23 cellular contexts compared by ENCODE assay signal in the genomic region with DNA sequence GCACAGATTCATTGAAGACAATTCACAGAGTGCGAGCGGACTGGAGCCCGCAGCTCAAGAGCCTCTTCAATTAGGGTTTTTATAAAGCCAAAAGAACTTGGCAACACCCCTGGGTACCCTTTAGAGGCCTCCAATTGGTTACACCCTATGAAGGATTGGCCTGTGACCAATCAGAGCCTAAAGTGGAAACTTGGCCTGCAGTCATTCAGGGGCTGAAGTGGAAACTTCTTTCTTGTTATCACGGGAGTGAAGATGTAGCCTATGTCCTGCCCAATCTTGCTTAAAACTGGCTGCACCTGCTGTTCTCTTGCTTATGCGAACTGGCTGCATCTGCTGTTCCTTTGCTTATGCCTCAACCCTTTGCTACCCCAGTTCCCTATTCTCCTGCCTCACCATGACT. TPM values are rescaled to one million over a fixed set of nuclear protein-coding genes. Genes with fewer than 3 reads are reported as not detected.
A peak's percentile ranks its signal among the peaks of the same experiment; 100 is the strongest.
DNase-seq lines count a peak whose midpoint lies in the region; ATAC-seq and TF ChIP-seq lines count a peak whose summit lies in the region.
"Had no signal": no experiment of that assay in that cellular context is flagged by ENCODE, and none has a peak within 500 bp of the region (broad histone marks: within the 10 kb centered on the region; RNA-seq: fewer than 3 reads in every experiment).

No MANE protein-coding gene starts in this region.

- intact Hi-C loops in thyroid gland (cut with DNase I): no loop called here
- intact Hi-C loops in dorsolateral prefrontal cortex (cut with DNase I): loop anchor here in 1 of 2 donors (10.0 kb wide), 1 partner anchor 689 kb away; no protein-coding TSS in a partner anchor

- H3K36me3 ChIP-seq in thyroid gland: no peaks in the 10 kb centered on the region
- H3K36me3 ChIP-seq: brain microvascular endothelial cell had no signal

- POLR2A ChIA-PET in activated naive CD8-positive, alpha-beta T cell treated with anti-CD3 and anti-CD28 coated beads, Interleukin-2, amount 10 ng/mL, durations not matched to agents 7 days and 5 days (lab: Charles Lee): no interaction called here

- peak overlapping the region; percentile 52 for H3K27ac Mint-ChIP-seq in activated naive CD8-positive, alpha-beta T cell treated with anti-CD3 and anti-CD28 coated beads, Interleukin-2, amount 10 ng/mL, durations not matched to agents 7 days and 5 days
- no peak overlapping the region for H3K27ac Mint-ChIP-seq in activated naive CD8-positive, alpha-beta T cell treated with anti-CD3 and anti-CD28 coated beads for 36 hours
- H3K27ac Mint-ChIP-seq: CD8-positive, alpha-beta T cell had no signal

- H3K36me3 Mint-ChIP-seq in activated naive CD8-positive, alpha-beta T cell treated with anti-CD3 and anti-CD28 coated beads, Interleukin-2, amount 10 ng/mL, durations not matched to agents 7 days and 5 days: peaks cover 29% of the 10 kb centered on the region
- H3K36me3 Mint-ChIP-seq in activated naive CD8-positive, alpha-beta T cell treated with anti-CD3 and anti-CD28 coated beads for 36 hours: peaks cover 30% of the 10 kb centered on the region

- TF ChIP-seq POLR2A in erythroblast (IDR thresholded peaks at IDR 0.05; ENCODE audit: low read length) (peak; percentile 68), thyroid gland (IDR thresholded peaks at IDR 0.05) (no peak)

- ATAC-seq in activated naive CD8-positive, alpha-beta T cell treated with anti-CD3 and anti-CD28 coated beads, Interleukin-2, amount 10 ng/mL, durations not matched to agents 7 days and 5 days (ENCODE audit: low read depth): no peak
- no peak for ATAC-seq in GM21423 (IDR thresholded peaks at IDR 0.05; ENCODE audit: unreplicated experiment)
- ATAC-seq: CD8-positive, alpha-beta T cell; esophagus mucosa had no signal

- DNase-seq in activated naive CD8-positive, alpha-beta T cell treated with anti-CD3 and anti-CD28 coated beads, Interleukin-2, amount 10 ng/mL, durations not matched to agents 7 days and 5 days: no peak
- DNase-seq in activated naive CD8-positive, alpha-beta T cell treated with anti-CD3 and anti-CD28 coated beads for 36 hours: no peak
- DNase-seq in OCI-M1 (lab: John Stamatoyannopoulos, UW) (peak; percentile 46), erythroblast (lab: John Stamatoyannopoulos, UW) (peak; percentile 87 to 92), thyroid gland (peak; percentile 14 to 40), NCI-H69 (lab: John Stamatoyannopoulos, UW) (no peak), dorsolateral prefrontal cortex (no peak)
- DNase-seq: activated CD4-positive, alpha-beta T cell treated with anti-CD3 and anti-CD28 coated beads, Interleukin-2, amount 10 ng/mL, durations not matched to agents 7 days and 5 days; brain microvascular endothelial cell; CD8-positive, alpha-beta T cell; DMS53; effector memory CD4-positive, alpha-beta T cell; hippocampal formation; NCI-H1092 treated with DMSO at 0.1 percent for 48 hours; NCI-H2107; NCI-H524; occipital lobe; Right ventricle myocardium superior; stimulated activated naive CD4-positive, alpha-beta T cell; testis had no signal

- no peak overlapping the region for H3K4me3 Mint-ChIP-seq in activated naive CD8-positive, alpha-beta T cell treated with anti-CD3 and anti-CD28 coated beads, Interleukin-2, amount 10 ng/mL, durations not matched to agents 7 days and 5 days
- no peak overlapping the region for H3K4me3 Mint-ChIP-seq in activated naive CD8-positive, alpha-beta T cell treated with anti-CD3 and anti-CD28 coated beads for 36 hours

- no peaks in the 10 kb centered on the region for H3K9me3 ChIP-seq in thyroid gland
- H3K9me3 ChIP-seq: testis had no signal

- TF ChIP-seq CTCF in thyroid gland (IDR thresholded peaks at IDR 0.05) (no peak), dorsolateral prefrontal cortex (IDR thresholded peaks at IDR 0.05 in 54 of 56, conservative IDR thresholded peaks at IDR 0.05 in 2 of 56; ENCODE audit: low read depth in 1 of 56, partially characterized antibody in 56 of 56) (no peak)

- peaks cover 35% of the 10 kb centered on the region for H3K4me1 Mint-ChIP-seq in activated naive CD8-positive, alpha-beta T cell treated with anti-CD3 and anti-CD28 coated beads, Interleukin-2, amount 10 ng/mL, durations not matched to agents 7 days and 5 days
- peaks cover 20% of the 10 kb centered on the region for H3K4me1 Mint-ChIP-seq in activated naive CD8-positive, alpha-beta T cell treated with anti-CD3 and anti-CD28 coated beads for 36 hours

- H3K9me3 Mint-ChIP-seq in activated naive CD8-positive, alpha-beta T cell treated with anti-CD3 and anti-CD28 coated beads, Interleukin-2, amount 10 ng/mL, durations not matched to agents 7 days and 5 days: no peaks in the 10 kb centered on the region
- H3K9me3 Mint-ChIP-seq in activated naive CD8-positive, alpha-beta T cell treated with anti-CD3 and anti-CD28 coated beads for 36 hours: no peaks in the 10 kb centered on the region
- H3K9me3 Mint-ChIP-seq: activated CD4-positive, alpha-beta T cell treated with anti-CD3 and anti-CD28 coated beads, Interleukin-2, amount 10 ng/mL, durations not matched to agents 7 days and 5 days; CD8-positive, alpha-beta T cell had no signal

- 56 to 58% methylated on average over 5 of the region's 5 CpGs for WGBS in thyroid gland, 2 donors

- H3K4me1 ChIP-seq in thyroid gland: peaks cover 7% of the 10 kb centered on the region in 2 donors
- H3K4me1 ChIP-seq: testis had no signal

- H3K27me3 Mint-ChIP-seq in activated naive CD8-positive, alpha-beta T cell treated with anti-CD3 and anti-CD28 coated beads, Interleukin-2, amount 10 ng/mL, durations not matched to agents 7 days and 5 days: peaks cover 2% of the 10 kb centered on the region
- H3K27me3 Mint-ChIP-seq in activated naive CD8-positive, alpha-beta T cell treated with anti-CD3 and anti-CD28 coated beads for 36 hours: peaks cover 22% of the 10 kb centered on the region

- H3K27me3 ChIP-seq in thyroid gland (no peaks in the 10 kb centered on the region), dorsolateral prefrontal cortex (peaks cover 0 to 26% (median 5%) of the 10 kb centered on the region in 45 donors)
- H3K27me3 ChIP-seq: brain microvascular endothelial cell, testis had no signal

- no peak overlapping the region for H3K4me3 ChIP-seq in thyroid gland (replicated peaks in 1 of 3)
- no peak overlapping the region for H3K4me3 ChIP-seq in dorsolateral prefrontal cortex
- H3K4me3 ChIP-seq: smooth muscle cell, testis had no signal

- H3K27ac ChIP-seq in thyroid gland (no peak overlapping the region), dorsolateral prefrontal cortex (no peak overlapping the region)
- H3K27ac ChIP-seq: brain microvascular endothelial cell, testis had no signal

RNA-seq across cellular contexts. Expression of a gene that starts 1.8 kb away (rescaled TPM):
- total RNA-seq in activated naive CD8-positive, alpha-beta T cell treated with anti-CD3 and anti-CD28 coated beads, Interleukin-2, amount 10 ng/mL, durations not matched to agents 7 days and 5 days: 100 to 1,000 TPM; 100 to 109 TPM
- total RNA-seq in activated naive CD8-positive, alpha-beta T cell treated with anti-CD3 and anti-CD28 coated beads for 36 hours: 10 to 100 TPM; 68.4 to 78.1 TPM
- total RNA-seq in thyroid gland: under 1 TPM in 3 of 4 donors, not detected in 1; 0.27 to 0.45 (median 0.38) TPM
- total RNA-seq in dorsolateral prefrontal cortex: 1 to 10 TPM in 4 of 120 experiments, under 1 TPM in 19, not detected in 97; 0.18 to 1.9 (median 0.66) TPM

Comparison
In these comparisons a context has a peak if more than half of its experiments do, and no peak if none do; other contexts are left out.
1. DNase-seq: peak in OCI-M1 (single experiment), erythroblast (2 of 2) and thyroid gland (2 of 2); none in activated naive CD8-positive, alpha-beta T cell treated with anti-CD3 and anti-CD28 coated beads, Interleukin-2, amount 10 ng/mL, durations not matched to agents 7 days and 5 days (single experiment), activated naive CD8-positive, alpha-beta T cell treated with anti-CD3 and anti-CD28 coated beads for 36 hours (single experiment), NCI-H69 (single experiment) and dorsolateral prefrontal cortex (0 of 10).
2. RNA of a gene that starts 1.8 kb away (total RNA-seq): 100 to 109 TPM in activated naive CD8-positive, alpha-beta T cell treated with anti-CD3 and anti-CD28 coated beads, Interleukin-2, amount 10 ng/mL, durations not matched to agents 7 days and 5 days and 68.4 to 78.1 TPM in activated naive CD8-positive, alpha-beta T cell treated with anti-CD3 and anti-CD28 coated beads for 36 hours; 0.27 to 0.45 TPM in thyroid gland and 0.18 to 1.9 TPM in dorsolateral prefrontal cortex; every median in the first group is over 10 times any median in the second.